37 cellular contexts compared by ENCODE assay signal in genomic region chr2:170986566-170987258, GRCh38.
"Had no signal": no experiment of that assay in that cellular context is flagged by ENCODE, and none has a peak within 500 bp of the region (broad histone marks: within the 10 kb centered on the region; RNA-seq: fewer than 3 reads in every experiment).

No MANE protein-coding gene starts in this region.

- ATAC-seq: activated CD8-positive, alpha-beta memory T cell treated with anti-CD3 and anti-CD28 coated beads, Interleukin-2, amount 10 ng/mL, durations not matched to agents 7 days and 5 days; activated naive CD4-positive, alpha-beta T cell treated with anti-CD3 and anti-CD28 coated beads, Interleukin-2, amount 50 U/mL, for 72 hours; activated T-helper 17 cell treated with anti-CD3 and anti-CD28 coated beads, Interleukin-2, amount 50 U/mL, for 72 hours; body of pancreas; PC-3; Right ventricle myocardium inferior; SK-N-SH treated with all-trans-retinoic acid at 6 μM for 48 hours; T-cell had no signal

- H3K4me1 Mint-ChIP-seq: activated CD8-positive, alpha-beta memory T cell treated with anti-CD3 and anti-CD28 coated beads, Interleukin-2, amount 10 ng/mL, durations not matched to agents 7 days and 5 days had no signal

- H3K4me1 ChIP-seq: adrenal gland, body of pancreas, breast epithelium, Peyer's patch had no signal

- H3K27ac Mint-ChIP-seq: activated CD8-positive, alpha-beta memory T cell treated with anti-CD3 and anti-CD28 coated beads, Interleukin-2, amount 10 ng/mL, durations not matched to agents 7 days and 5 days; activated naive CD4-positive, alpha-beta T cell treated with anti-CD3 and anti-CD28 coated beads, Interleukin-2, amount 50 U/mL, for 72 hours; activated T-helper 17 cell treated with anti-CD3 and anti-CD28 coated beads, Interleukin-2, amount 50 U/mL, for 72 hours had no signal

- H3K4me3 Mint-ChIP-seq: activated CD8-positive, alpha-beta memory T cell treated with anti-CD3 and anti-CD28 coated beads, Interleukin-2, amount 10 ng/mL, durations not matched to agents 7 days and 5 days; activated T-helper 17 cell treated with anti-CD3 and anti-CD28 coated beads, Interleukin-2, amount 50 U/mL, for 72 hours; T-cell had no signal

- H3K27ac ChIP-seq: adrenal gland, body of pancreas, breast epithelium, Peyer's patch, RWPE1, VCaP had no signal

- H3K4me3 ChIP-seq: adrenal gland, body of pancreas, breast epithelium, MG63, Peyer's patch had no signal

- H3K27me3 ChIP-seq: adrenal gland, body of pancreas, breast epithelium, MG63, Peyer's patch had no signal

- H3K9me3 Mint-ChIP-seq: activated naive CD4-positive, alpha-beta T cell treated with anti-CD3 and anti-CD28 coated beads, Interleukin-2, amount 50 U/mL, for 72 hours; activated T-helper 17 cell treated with anti-CD3 and anti-CD28 coated beads, Interleukin-2, amount 50 U/mL, for 72 hours; T-cell had no signal

- H3K9me3 ChIP-seq: adrenal gland, body of pancreas, breast epithelium, MG63, Peyer's patch had no signal

- DNase-seq: activated CD4-positive, alpha-beta T cell treated with anti-CD3 and anti-CD28 coated beads for 1 hour; activated CD4-positive, alpha-beta T cell treated with anti-CD3 and anti-CD28 coated beads for 48 hours; activated CD4-positive, alpha-beta T cell treated with anti-CD3 and anti-CD28 coated beads, Interleukin-2, amount 50 U/mL, for 48 hours; activated CD4-positive, CD25-positive, alpha-beta regulatory T cell; activated CD8-positive, alpha-beta memory T cell treated with anti-CD3 and anti-CD28 coated beads for 24 hours; activated CD8-positive, alpha-beta memory T cell treated with anti-CD3 and anti-CD28 coated beads, Interleukin-2, amount 10 ng/mL, durations not matched to agents 7 days and 5 days; activated CD8-positive, alpha-beta memory T cell treated with anti-CD3 and anti-CD28 coated beads, Interleukin-2, amount 50 U/mL, for 48 hours; activated effector memory CD4-positive, alpha-beta T cell treated with anti-CD3 and anti-CD28 coated beads, Interleukin-2, amount 50 U/mL, for 16 hours; activated naive CD4-positive, alpha-beta T cell; activated T-cell treated with anti-CD3 and anti-CD28 coated beads, Interleukin-2, amount 50 U/mL, for 48 hours; adrenal gland; body of pancreas; Kasumi-1; MG63; NCI-H1048; NCI-H1105 treated with DMSO at 0.1 percent for 48 hours; NCI-H1436; NCI-H1694; NCI-H1930; NCI-H510A; NCI-H526; NCI-H748 treated with DMSO at 0.1 percent for 48 hours; NK-92 treated with Interleukin-12 subunit alpha and Interleukin-12 subunit beta, amount 100 ng/mL, for 24 hours; PC-3; Peyer's patch; SIG-M5; T-cell; T-helper 2 cell; T-helper 9 cell had no signal

- FAIRE-seq: astrocyte had no signal

- H3K36me3 ChIP-seq: breast epithelium had no signal

- H3K27me3 Mint-ChIP-seq: activated T-helper 17 cell treated with anti-CD3 and anti-CD28 coated beads, Interleukin-2, amount 50 U/mL, for 72 hours; T-cell had no signal
